Comparison of ENCODE assay signal across 22 cellular contexts in the genomic region with DNA sequence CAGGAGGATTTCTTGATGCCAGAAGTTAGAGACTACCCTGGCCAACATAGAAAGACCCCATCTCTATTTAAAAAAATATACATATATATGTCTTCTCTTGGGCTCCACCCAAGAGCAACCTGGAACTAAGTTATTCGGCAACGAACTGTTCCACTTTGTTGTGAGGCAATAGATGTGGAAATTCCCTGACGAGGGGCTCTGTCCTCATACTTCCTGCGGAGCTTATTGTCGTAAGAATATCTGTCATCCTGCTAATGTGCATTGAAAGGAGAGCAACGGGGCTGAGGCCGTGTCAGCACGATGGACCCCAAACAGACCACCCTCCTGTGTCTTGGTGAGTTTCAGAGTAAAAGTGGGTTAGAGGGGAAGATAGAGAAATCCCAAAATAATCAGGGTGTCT. TPM values are rescaled to one million over a fixed set of nuclear protein-coding genes. Genes with fewer than 3 reads are reported as not detected.
A peak's percentile ranks its signal among the peaks of the same experiment; 100 is the strongest.
DNase-seq lines count a peak whose midpoint lies in the region; TF ChIP-seq lines count a peak whose summit lies in the region.
"Had no signal": no experiment of that assay in that cellular context is flagged by ENCODE, and none has a peak within 500 bp of the region (broad histone marks: within the 10 kb centered on the region; RNA-seq: fewer than 3 reads in every experiment).

A gene (plus strand): TSS at position 246 of the 400 bp plus-strand sequence. CDS start 55 bp downstream, at position 301.

- TF ChIP-seq EP300 in esophagus muscularis mucosa (IDR thresholded peaks at IDR 0.05): no peak

- no peak for TF ChIP-seq CTCF in CD14-positive monocyte (IDR thresholded peaks at IDR 0.05)
- TF ChIP-seq CTCF in NB4 (IDR thresholded peaks at IDR 0.05; ENCODE audit: low read depth, low read length): no peak
- TF ChIP-seq CTCF in neutrophil (IDR thresholded peaks at IDR 0.05): no peak
- TF ChIP-seq CTCF in esophagus muscularis mucosa (IDR thresholded peaks at IDR 0.05): no peak
- no peak for TF ChIP-seq CTCF in mesothelial cell of epicardium (IDR thresholded peaks at IDR 0.05; ENCODE audit: unreplicated experiment)
- no peak for TF ChIP-seq CTCF in prostate gland (IDR thresholded peaks at IDR 0.05)

- H3K9me3 Mint-ChIP-seq in CD14-positive monocyte: peaks cover 0 to 5% (median 0%) of the 10 kb centered on the region in 7 donors
- H3K9me3 Mint-ChIP-seq in mesothelial cell of epicardium: peaks cover 8% of the 10 kb centered on the region
- H3K9me3 Mint-ChIP-seq: IgD-negative memory B cell had no signal

- no peak within 1 kb of the TSS for H3K4me3 ChIP-seq in NB4 (ENCODE audit: low read depth, low read length)
- H3K4me3 ChIP-seq in neutrophil (ENCODE audit: low read depth in 1 of 2, low read length in 1 of 2): peak within 1 kb of the TSS; percentile 84 to 92
- H3K4me3 ChIP-seq in esophagus muscularis mucosa: no peak within 1 kb of the TSS
- no peak within 1 kb of the TSS for H3K4me3 ChIP-seq in prostate gland
- H3K4me3 ChIP-seq: A549 had no signal

- H3K4me1 ChIP-seq in neutrophil (ENCODE audit: control insufficient read depth in 1 of 2, insufficient read depth in 1 of 2, low read depth in 1 of 2, low read length in 1 of 2) (peaks cover 69 to 73% of the 10 kb centered on the region in 2 experiments), esophagus muscularis mucosa (no peaks in the 10 kb centered on the region), prostate gland (replicated peaks) (no peaks in the 10 kb centered on the region)
- H3K4me1 ChIP-seq: A549, Caco-2 had no signal

- peaks cover 65% of the 10 kb centered on the region for H3K4me1 Mint-ChIP-seq in CD14-positive monocyte
- no peaks in the 10 kb centered on the region for H3K4me1 Mint-ChIP-seq in mesothelial cell of epicardium
- H3K4me1 Mint-ChIP-seq: CD4-positive, CD25-positive, alpha-beta regulatory T cell had no signal

- TF ChIP-seq POLR2A in NB4 (IDR thresholded peaks at IDR 0.05; ENCODE audit: extremely low read depth, insufficient read length) (no peak), esophagus muscularis mucosa (IDR thresholded peaks at IDR 0.05; ENCODE audit: low read depth) (no peak), prostate gland (IDR thresholded peaks at IDR 0.05) (no peak)

- intact Hi-C loops in CD14-positive monocyte (cut with micrococcal nuclease) (loop anchor here in 1 of 2 donors (2.0 to 10.0 kb wide), 2 partner anchors 15 to 79 kb away; no protein-coding TSS in a partner anchor), esophagus muscularis mucosa (cut with DNase I) (no loop called here), prostate gland (cut with DNase I) (no loop called here)

- peak; percentile 87 for DNase-seq in CD14-positive monocyte (ENCODE audit: low spot score)
- DNase-seq in NB4 (ENCODE audit: low read depth): peak; percentile 72
- DNase-seq in SKM-1 treated with dmso at 0.1 percent for 144 hours (lab: John Stamatoyannopoulos, UW; ENCODE audit: unreplicated experiment): peak; percentile 16
- no peak for DNase-seq in esophagus muscularis mucosa (ENCODE audit: extremely low spot score)
- DNase-seq in mesothelial cell of epicardium (ENCODE audit: low spot score in 2 of 2, unreplicated experiment in 2 of 2): no peak
- no peak for DNase-seq in prostate gland (ENCODE audit: low spot score)
- no peak for DNase-seq in NCI-H187 (lab: John Stamatoyannopoulos, UW)
- DNase-seq: Caco-2; CD4-positive, CD25-positive, alpha-beta regulatory T cell; DMS153; EL; H7; Kasumi-1; MM.1S; NCI-H1436; NCI-H2081; NCI-H510A treated with DMSO at 0.1 percent for 48 hours; NCI-H82; SHP77 had no signal

- H3K27ac Mint-ChIP-seq in CD14-positive monocyte: peak within 1 kb of the TSS; percentile 97 to 100 (median 99)
- H3K27ac Mint-ChIP-seq in mesothelial cell of epicardium: no peak within 1 kb of the TSS
- H3K27ac Mint-ChIP-seq: CD4-positive, CD25-positive, alpha-beta regulatory T cell had no signal

- no peaks in the 10 kb centered on the region for H3K27me3 ChIP-seq in neutrophil
- H3K27me3 ChIP-seq in esophagus muscularis mucosa: peaks cover 0 to 6% (median 0%) of the 10 kb centered on the region in 4 donors
- no peaks in the 10 kb centered on the region for H3K27me3 ChIP-seq in prostate gland (replicated peaks; ENCODE audit: insufficient read depth)

- H3K27ac ChIP-seq in neutrophil (peak within 1 kb of the TSS; percentile 95), esophagus muscularis mucosa (replicated peaks in 1 of 4) (no peak within 1 kb of the TSS), prostate gland (no peak within 1 kb of the TSS)
- H3K27ac ChIP-seq: A549 had no signal

- H3K4me3 Mint-ChIP-seq in CD14-positive monocyte: peak within 1 kb of the TSS; percentile 83 to 99
- no peak within 1 kb of the TSS for H3K4me3 Mint-ChIP-seq in mesothelial cell of epicardium
- H3K4me3 Mint-ChIP-seq: CD4-positive, CD25-positive, alpha-beta regulatory T cell; IgD-negative memory B cell had no signal

- 75% methylated on average over 8 of the region's 8 CpGs for whole genome bisulfite sequencing in esophagus muscularis mucosa
- 71% methylated on average over 8 of the region's 8 CpGs for WGBS in prostate gland

- H3K27me3 Mint-ChIP-seq in CD14-positive monocyte (ENCODE audit: low read depth in 3 of 3) (peaks cover 0 to 10% (median 7%) of the 10 kb centered on the region in 3 donors), mesothelial cell of epicardium (ENCODE audit: low read depth) (peaks cover 12% of the 10 kb centered on the region)

- peaks cover 28 to 44% of the 10 kb centered on the region in 2 donors for H3K36me3 Mint-ChIP-seq in CD14-positive monocyte
- H3K36me3 Mint-ChIP-seq in mesothelial cell of epicardium: no peaks in the 10 kb centered on the region
- H3K36me3 Mint-ChIP-seq: CD4-positive, CD25-positive, alpha-beta regulatory T cell; IgD-negative memory B cell had no signal

- peaks cover 7% of the 10 kb centered on the region for H3K36me3 ChIP-seq in neutrophil
- H3K36me3 ChIP-seq in esophagus muscularis mucosa: no peaks in the 10 kb centered on the region
- no peaks in the 10 kb centered on the region for H3K36me3 ChIP-seq in prostate gland

- H3K9me3 ChIP-seq in neutrophil: no peaks in the 10 kb centered on the region
- H3K9me3 ChIP-seq in esophagus muscularis mucosa: no peaks in the 10 kb centered on the region
- no peaks in the 10 kb centered on the region for H3K9me3 ChIP-seq in prostate gland

RNA-seq across cellular contexts. Expression of the gene that starts here (rescaled TPM):
- polyA plus RNA-seq in CD14-positive monocyte: 100 to 1,000 TPM; 147 to 173 TPM
- 1 to 10 TPM in 2 of 4 donors, under 1 TPM in 1, not detected in 1; 0.29 to 6.3 (median 1.4) TPM for total RNA-seq in esophagus muscularis mucosa
- total RNA-seq in mesothelial cell of epicardium: not detected in 3 replicates
- total RNA-seq in prostate gland: not detected
- total RNA-seq: Caco-2; CD4-positive, CD25-positive, alpha-beta regulatory T cell; H7 had no signal
- polyA plus RNA-seq: A549 had no signal

Comparison
In these comparisons a context has a peak if more than half of its experiments do, and no peak if none do; other contexts are left out.
1. DNase-seq: peak in CD14-positive monocyte (single experiment), NB4 (single experiment) and SKM-1 treated with dmso at 0.1 percent for 144 hours (single experiment); none in esophagus muscularis mucosa (single experiment), mesothelial cell of epicardium (0 of 2), prostate gland (single experiment) and NCI-H187 (0 of 2).
2. H3K4me3 ChIP-seq: peak in neutrophil (2 of 2); none in NB4 (single experiment), esophagus muscularis mucosa (0 of 4) and prostate gland (0 of 2).